In genomic region chr14:53126705-53127104, GRCh38 we compare ENCODE assay signal across 10 cellular contexts. TPM values are rescaled to one million over a fixed set of nuclear protein-coding genes. Genes with fewer than 3 reads are reported as not detected.
DNase-seq lines count a peak whose midpoint lies in the region; ATAC-seq and TF ChIP-seq lines count a peak whose summit lies in the region.
"Had no signal": no experiment of that assay in that cellular context is flagged by ENCODE, and none has a peak within 500 bp of the region (broad histone marks: within the 10 kb centered on the region; RNA-seq: fewer than 3 reads in every experiment).

No MANE protein-coding gene starts in this region.

- no peaks in the 10 kb centered on the region for H4K20me1 ChIP-seq in SU-DHL-6 (ENCODE audit: low read depth, low read length)

- H3K4me1 Mint-ChIP-seq in immature natural killer cell, result peaks cover 6 to 12% of the 10 kb centered on the region in 2 donors

- DNase-seq in heart right ventricle, result no peak
- DNase-seq in cardiac septum (ENCODE audit: low spot score), result no peak
- DNase-seq in immature natural killer cell, result peak in 1 of 3 donors; percentile 15
- DNase-seq in upper lobe of right lung, result no peak
- no peak for DNase-seq in NCI-H524 treated with DMSO at 0.1 percent for 48 hours (lab: John Stamatoyannopoulos, UW)
- DNase-seq in activated CD8-positive, alpha-beta memory T cell treated with anti-CD3 and anti-CD28 coated beads, Interleukin-2, amount 50 U/mL, for 48 hours, result no peak
- no peak for DNase-seq in iPS-NIHi11 (ENCODE audit: low spot score)
- DNase-seq: NCI-H774 had no signal

- ATAC-seq in heart right ventricle (no peak), upper lobe of right lung (no peak)

- peaks cover 98% of the 10 kb centered on the region for H3K79me2 ChIP-seq in SU-DHL-6 (ENCODE audit: insufficient read depth, low read length)

- intact Hi-C loops in heart right ventricle (cut with DNase I), result no loop called here
- intact Hi-C loops in cardiac septum (cut with DNase I), result no loop called here
- intact Hi-C loops in upper lobe of right lung (cut with DNase I), result no loop called here

- H3K4me3 Mint-ChIP-seq in immature natural killer cell, result peak overlapping the region; percentile 75 to 88 (median 82)
- H3K4me3 Mint-ChIP-seq: neural progenitor cell had no signal

- H3K4me3 ChIP-seq in heart right ventricle, result peak overlapping the region in 7 of 10 donors; percentile 12 to 35 (median 25)
- peak overlapping the region; percentile 15 for H3K4me3 ChIP-seq in SU-DHL-6 (ENCODE audit: insufficient read depth, low read length, poor library complexity, severe bottlenecking)
- peak overlapping the region; percentile 4 for H3K4me3 ChIP-seq in upper lobe of right lung
- H3K4me3 ChIP-seq: neural progenitor cell had no signal

- no peaks in the 10 kb centered on the region for H3K9me3 Mint-ChIP-seq in immature natural killer cell

- H3K27ac Mint-ChIP-seq in immature natural killer cell, result peak overlapping the region in 5 of 6 donors; percentile 85 to 94 (median 93)
- H3K27ac Mint-ChIP-seq: neural progenitor cell had no signal

- H3K27ac ChIP-seq in heart right ventricle (peak overlapping the region in 5 of 10 donors; percentile 10 to 81 (median 39)), SU-DHL-6 (ENCODE audit: low read depth, low read length) (peak overlapping the region; percentile 89), upper lobe of right lung (peak overlapping the region; percentile 27)
- H3K27ac ChIP-seq: neural progenitor cell had no signal

- 39 to 51% methylated on average over 6 of the region's 6 CpGs for WGBS in heart right ventricle, 2 donors

- H3K27me3 ChIP-seq in heart right ventricle (no peaks in the 10 kb centered on the region), SU-DHL-6 (ENCODE audit: low read length) (no peaks in the 10 kb centered on the region), upper lobe of right lung (no peaks in the 10 kb centered on the region)
- H3K27me3 ChIP-seq: neural progenitor cell had no signal

- H3K27me3 Mint-ChIP-seq in immature natural killer cell (ENCODE audit: low read depth in 3 of 3), result peaks cover 0 to 3% (median 0%) of the 10 kb centered on the region in 3 donors

- no peak overlapping the region for H2AFZ ChIP-seq in SU-DHL-6 (ENCODE audit: low read depth, low read length, severe bottlenecking)
- H2AFZ ChIP-seq: neural progenitor cell had no signal

- peak overlapping the region; percentile 41 for H3K9ac ChIP-seq in SU-DHL-6 (ENCODE audit: low read length)
- H3K9ac ChIP-seq: neural progenitor cell had no signal

- H3F3A ChIP-seq in SU-DHL-6 (ENCODE audit: insufficient read depth), result peaks cover 24% of the 10 kb centered on the region; the same call in 1 of the 2 replicates

- H3K9me3 ChIP-seq in heart right ventricle (peaks cover 0 to 4% (median 0%) of the 10 kb centered on the region in 11 donors), SU-DHL-6 (ENCODE audit: insufficient read depth, low read length) (no peaks in the 10 kb centered on the region), upper lobe of right lung (no peaks in the 10 kb centered on the region)

- H3K4me1 ChIP-seq in heart right ventricle (peaks cover 0 to 16% (median 8%) of the 10 kb centered on the region in 9 donors), upper lobe of right lung (peaks cover 5% of the 10 kb centered on the region)
- H3K4me1 ChIP-seq: neural progenitor cell had no signal

- H3K36me3 ChIP-seq in heart right ventricle (no peaks in the 10 kb centered on the region), SU-DHL-6 (ENCODE audit: low read length) (no peaks in the 10 kb centered on the region), upper lobe of right lung (no peaks in the 10 kb centered on the region)
- H3K36me3 ChIP-seq: neural progenitor cell had no signal

- H3K9me2 ChIP-seq in SU-DHL-6 (replicated peaks; ENCODE audit: insufficient read depth, low read length), result no peaks in the 10 kb centered on the region

- TF ChIP-seq CTCF in heart right ventricle (IDR thresholded peaks at IDR 0.05) (no peak), SU-DHL-6 (IDR thresholded peaks at IDR 0.05; ENCODE audit: insufficient read depth, low read length, poor library complexity, severe bottlenecking) (no peak), upper lobe of right lung (IDR thresholded peaks at IDR 0.05) (no peak)

- peaks cover 0 to under 1% (median 0%) of the 10 kb centered on the region in 3 donors for H3K36me3 Mint-ChIP-seq in immature natural killer cell

- H3K4me2 ChIP-seq in SU-DHL-6 (ENCODE audit: low read depth, low read length, poor library complexity, severe bottlenecking), result peak overlapping the region; percentile 67
- H3K4me2 ChIP-seq: neural progenitor cell had no signal

RNA-seq across cellular contexts. Expression of gene DDHD1, which starts 26.4 kb away (rescaled TPM):
- 1 to 10 TPM; 6.0 to 9.6 (median 7.6) TPM for total RNA-seq in heart right ventricle
- polyA plus RNA-seq in heart right ventricle, result 1 to 10 TPM; 2.1 to 4.7 TPM
- total RNA-seq in cardiac septum, result 8.3 TPM
- 10 to 100 TPM in 1 of 3 donors, 1 to 10 TPM in 2; 4.3 to 10.2 (median 4.5) TPM for polyA plus RNA-seq in immature natural killer cell
- total RNA-seq in upper lobe of right lung, result 25.3 TPM
